ENCODE assay signal across 28 cellular contexts in genomic region chr3:64363842-64364241, GRCh38.
"Had no signal": no experiment of that assay in that cellular context is flagged by ENCODE, and none has a peak within 500 bp of the region (broad histone marks: within the 10 kb centered on the region; RNA-seq: fewer than 3 reads in every experiment).

No MANE protein-coding gene starts in this region.

- FAIRE-seq: colon had no signal

- H3K4me3 Mint-ChIP-seq: activated CD4-positive, alpha-beta T cell treated with anti-CD3 and anti-CD28 coated beads, Interleukin-2, amount 10 ng/mL, durations not matched to agents 7 days and 5 days; activated CD8-positive, alpha-beta T cell treated with anti-CD3 and anti-CD28 coated beads for 36 hours; activated naive CD8-positive, alpha-beta T cell; activated T-cell treated with anti-CD3 and anti-CD28 coated beads, Interleukin-2, amount 50 U/mL, for 4 hours; activated T-helper 17 cell treated with anti-CD3 and anti-CD28 coated beads, Interleukin-2, amount 50 U/mL, for 72 hours; effector memory CD8-positive, alpha-beta T cell; WTC11 had no signal

- H3K27me3 ChIP-seq: body of pancreas, esophagus squamous epithelium, heart left ventricle had no signal

- H3K4me3 ChIP-seq: body of pancreas, esophagus squamous epithelium, heart left ventricle had no signal

- H3K36me3 ChIP-seq: esophagus squamous epithelium, heart left ventricle had no signal

- H3K4me1 Mint-ChIP-seq: activated CD4-positive, alpha-beta T cell treated with anti-CD3 and anti-CD28 coated beads, Interleukin-2, amount 10 ng/mL, durations not matched to agents 7 days and 5 days; activated T-helper 17 cell treated with anti-CD3 and anti-CD28 coated beads, Interleukin-2, amount 50 U/mL, for 72 hours had no signal

- H3K36me3 Mint-ChIP-seq: activated naive CD8-positive, alpha-beta T cell; WTC11 had no signal

- DNase-seq: activated CD4-positive, alpha-beta T cell treated with anti-CD3 and anti-CD28 coated beads for 1 hour; activated CD4-positive, alpha-beta T cell treated with anti-CD3 and anti-CD28 coated beads for 4 hours; activated CD4-positive, alpha-beta T cell treated with anti-CD3 and anti-CD28 coated beads, Interleukin-2, amount 10 ng/mL, durations not matched to agents 7 days and 5 days; activated CD4-positive, alpha-beta T cell treated with anti-CD3 and anti-CD28 coated beads, Interleukin-2, amount 50 U/mL, for 4 hours; activated CD8-positive, alpha-beta memory T cell treated with anti-CD3 and anti-CD28 coated beads for 24 hours; activated CD8-positive, alpha-beta T cell treated with anti-CD3 and anti-CD28 coated beads for 36 hours; activated effector memory CD4-positive, alpha-beta T cell treated with Interleukin-2 at 50 U/mL for 16 hours; activated gamma-delta T cell treated with Interleukin-2 at 50 U/mL for 16 hours; activated naive CD4-positive, alpha-beta T cell treated with anti-CD3 and anti-CD28 coated beads, Interleukin-2, amount 50 U/mL, for 16 hours; activated naive CD4-positive, alpha-beta T cell treated with Interleukin-2 at 50 U/mL for 16 hours; activated T-cell treated with anti-CD3 and anti-CD28 coated beads, Interleukin-2, amount 50 U/mL, for 4 hours; amniotic stem cell; aorta; body of pancreas; caudate nucleus; cortex of kidney; dermis blood vessel endothelial cell; effector CD4-positive, alpha-beta T cell; effector memory CD8-positive, alpha-beta T cell; erythroblast; esophagus squamous epithelium; foreskin melanocyte; heart left ventricle; T-helper 2 cell had no signal

- H3K27ac ChIP-seq: body of pancreas, esophagus squamous epithelium, heart left ventricle had no signal

- H3K27me3 Mint-ChIP-seq: activated CD8-positive, alpha-beta T cell treated with anti-CD3 and anti-CD28 coated beads for 36 hours; effector memory CD8-positive, alpha-beta T cell had no signal

- H3K27ac Mint-ChIP-seq: activated CD8-positive, alpha-beta T cell treated with anti-CD3 and anti-CD28 coated beads for 36 hours; activated naive CD8-positive, alpha-beta T cell; activated T-helper 17 cell treated with anti-CD3 and anti-CD28 coated beads, Interleukin-2, amount 50 U/mL, for 72 hours; effector memory CD8-positive, alpha-beta T cell; WTC11 had no signal

- H3K9me3 ChIP-seq: body of pancreas, esophagus squamous epithelium, heart left ventricle had no signal

- H3K9me3 Mint-ChIP-seq: activated CD4-positive, alpha-beta T cell treated with anti-CD3 and anti-CD28 coated beads, Interleukin-2, amount 10 ng/mL, durations not matched to agents 7 days and 5 days; activated CD8-positive, alpha-beta T cell treated with anti-CD3 and anti-CD28 coated beads for 36 hours; activated T-cell treated with anti-CD3 and anti-CD28 coated beads, Interleukin-2, amount 50 U/mL, for 4 hours; activated T-helper 17 cell treated with anti-CD3 and anti-CD28 coated beads, Interleukin-2, amount 50 U/mL, for 72 hours; effector memory CD8-positive, alpha-beta T cell; WTC11 had no signal

- ATAC-seq: activated CD8-positive, alpha-beta T cell treated with anti-CD3 and anti-CD28 coated beads for 36 hours; activated T-cell treated with anti-CD3 and anti-CD28 coated beads, Interleukin-2, amount 50 U/mL, for 4 hours; activated T-helper 17 cell treated with anti-CD3 and anti-CD28 coated beads, Interleukin-2, amount 50 U/mL, for 72 hours; body of pancreas; effector memory CD8-positive, alpha-beta T cell; heart left ventricle; WTC11 had no signal
